24 cellular contexts compared by ENCODE assay signal in the genomic region with DNA sequence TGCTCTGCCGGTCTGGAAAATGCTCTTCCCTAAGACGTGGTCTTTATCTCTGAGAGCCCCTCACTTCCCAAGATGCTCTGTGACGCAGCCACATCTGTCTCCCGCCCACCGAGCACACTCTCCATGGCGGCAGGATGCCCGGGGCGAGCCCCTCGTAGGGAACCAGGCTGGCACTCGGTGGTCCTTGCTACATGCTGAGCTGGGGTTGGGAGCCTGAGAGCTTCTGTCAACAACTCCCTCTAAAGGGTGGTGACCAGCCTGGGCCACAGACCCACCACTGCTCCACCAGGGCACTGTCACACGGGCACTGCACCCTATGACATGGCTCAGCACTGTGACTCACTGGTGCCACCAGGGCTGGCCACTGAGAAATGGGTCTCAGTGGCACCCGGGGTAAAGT.
"Had no signal": no experiment of that assay in that cellular context is flagged by ENCODE, and none has a peak within 500 bp of the region (broad histone marks: within the 10 kb centered on the region; RNA-seq: fewer than 3 reads in every experiment).

No MANE protein-coding gene starts in this region.

- H3K9me3 ChIP-seq: MG63, Peyer's patch had no signal

- H3K27me3 ChIP-seq: brain microvascular endothelial cell, cardiac muscle cell, MG63, Peyer's patch had no signal

- H3K27ac Mint-ChIP-seq: activated CD4-positive, alpha-beta memory T cell treated with anti-CD3 and anti-CD28 coated beads for 36 hours; activated T-cell treated with anti-CD3 and anti-CD28 coated beads, Interleukin-2, amount 50 U/mL, for 72 hours had no signal

- ATAC-seq: activated T-cell treated with anti-CD3 and anti-CD28 coated beads, Interleukin-2, amount 50 U/mL, for 72 hours had no signal

- H3K9me3 Mint-ChIP-seq: activated CD4-positive, alpha-beta memory T cell treated with anti-CD3 and anti-CD28 coated beads for 36 hours; activated CD4-positive, alpha-beta T cell treated with anti-CD3 and anti-CD28 coated beads, Interleukin-2, amount 10 ng/mL, durations not matched to agents 7 days and 5 days; activated naive CD8-positive, alpha-beta T cell treated with anti-CD3 and anti-CD28 coated beads for 36 hours; activated T-cell treated with anti-CD3 and anti-CD28 coated beads, Interleukin-2, amount 50 U/mL, for 72 hours had no signal

- H3K4me3 ChIP-seq: cardiac muscle cell, MG63, Peyer's patch had no signal

- H3K9ac ChIP-seq: KMS-11 had no signal

- H3K27me3 Mint-ChIP-seq: activated CD4-positive, alpha-beta memory T cell treated with anti-CD3 and anti-CD28 coated beads for 36 hours; activated CD4-positive, alpha-beta T cell treated with anti-CD3 and anti-CD28 coated beads, Interleukin-2, amount 10 ng/mL, durations not matched to agents 7 days and 5 days; activated naive CD8-positive, alpha-beta T cell treated with anti-CD3 and anti-CD28 coated beads for 36 hours had no signal

- FAIRE-seq: TTC549 had no signal

- H3K4me3 Mint-ChIP-seq: activated CD4-positive, alpha-beta T cell treated with anti-CD3 and anti-CD28 coated beads, Interleukin-2, amount 10 ng/mL, durations not matched to agents 7 days and 5 days; activated naive CD8-positive, alpha-beta T cell treated with anti-CD3 and anti-CD28 coated beads for 36 hours; activated T-cell treated with anti-CD3 and anti-CD28 coated beads, Interleukin-2, amount 50 U/mL, for 72 hours had no signal

- H3K27ac ChIP-seq: brain microvascular endothelial cell, cardiac muscle cell, KMS-11, Peyer's patch had no signal

- DNase-seq: activated CD4-positive, alpha-beta memory T cell treated with anti-CD3 and anti-CD28 coated beads for 36 hours; activated CD4-positive, alpha-beta T cell treated with anti-CD3 and anti-CD28 coated beads, Interleukin-2, amount 10 ng/mL, durations not matched to agents 7 days and 5 days; activated CD4-positive, CD25-positive, alpha-beta regulatory T cell; activated CD8-positive, alpha-beta memory T cell treated with anti-CD3 and anti-CD28 coated beads for 24 hours; activated effector memory CD4-positive, alpha-beta T cell treated with Interleukin-2 at 50 U/mL for 16 hours; activated naive CD4-positive, alpha-beta T cell treated with Interleukin-2 at 50 U/mL for 16 hours; activated naive CD8-positive, alpha-beta T cell treated with anti-CD3 and anti-CD28 coated beads for 36 hours; activated T-cell treated with anti-CD3 and anti-CD28 coated beads, Interleukin-2, amount 50 U/mL, for 72 hours; brain microvascular endothelial cell; MG63; MV-4-11; NCI-H1092 treated with DMSO at 0.1 percent for 48 hours; NCI-H1436; NCI-H1694 treated with DMSO at 0.1 percent for 48 hours; NCI-H2029 treated with DMSO at 0.1 percent for 48 hours; NCI-H510A treated with DMSO at 0.1 percent for 48 hours; NCI-H69; Peyer's patch; SHP77 treated with DMSO at 0.1 percent for 48 hours; T-helper 2 cell; T1000 had no signal
